ENCODE assay signal across 13 cellular contexts in genomic region chrX:113384628-113385027, GRCh38.
DNase-seq lines count a peak whose midpoint lies in the region; ATAC-seq lines count a peak whose summit lies in the region.
"Had no signal": no experiment of that assay in that cellular context is flagged by ENCODE, and none has a peak within 500 bp of the region (broad histone marks: within the 10 kb centered on the region; RNA-seq: fewer than 3 reads in every experiment).

No MANE protein-coding gene starts in this region.

- H3K27me3 Mint-ChIP-seq in activated CD4-positive, alpha-beta T cell treated with anti-CD3 and anti-CD28 coated beads for 36 hours: no peaks in the 10 kb centered on the region
- H3K27me3 Mint-ChIP-seq: activated naive CD8-positive, alpha-beta T cell treated with anti-CD3 and anti-CD28 coated beads, Interleukin-2, amount 10 ng/mL, durations not matched to agents 7 days and 5 days had no signal

- POLR2A ChIA-PET in activated CD4-positive, alpha-beta T cell treated with anti-CD3 and anti-CD28 coated beads for 36 hours (lab: Charles Lee): no interaction called here

- CTCF ChIA-PET in activated CD4-positive, alpha-beta T cell treated with anti-CD3 and anti-CD28 coated beads for 36 hours (lab: Charles Lee): interaction anchor here (1.2 kb wide), 1 partner anchor 74 kb away, joined by 4 read pairs; no protein-coding TSS in a partner anchor

- no peaks in the 10 kb centered on the region for H3K4me1 Mint-ChIP-seq in activated CD4-positive, alpha-beta T cell treated with anti-CD3 and anti-CD28 coated beads for 36 hours
- H3K4me1 Mint-ChIP-seq: activated naive CD8-positive, alpha-beta T cell treated with anti-CD3 and anti-CD28 coated beads, Interleukin-2, amount 10 ng/mL, durations not matched to agents 7 days and 5 days; immature natural killer cell had no signal

- no peak for ATAC-seq in left lobe of liver
- ATAC-seq in activated CD4-positive, alpha-beta T cell treated with anti-CD3 and anti-CD28 coated beads for 36 hours: no peak
- ATAC-seq: stimulated activated naive CD8-positive, alpha-beta T cell treated with anti-CD3 and anti-CD28 coated beads, Interleukin-15, Interleukin-2, amounts not matched to agents 100 U/mL and 50 U/mL, for 24 hours had no signal

- peaks cover 7% of the 10 kb centered on the region for H3K9me3 Mint-ChIP-seq in activated CD4-positive, alpha-beta T cell treated with anti-CD3 and anti-CD28 coated beads for 36 hours (ENCODE audit: low read depth)

- no peak overlapping the region for H3K4me3 Mint-ChIP-seq in activated CD4-positive, alpha-beta T cell treated with anti-CD3 and anti-CD28 coated beads for 36 hours
- H3K4me3 Mint-ChIP-seq: activated naive CD8-positive, alpha-beta T cell treated with anti-CD3 and anti-CD28 coated beads, Interleukin-2, amount 10 ng/mL, durations not matched to agents 7 days and 5 days; immature natural killer cell had no signal

- DNase-seq in HCEC 1CT (peak; percentile 84), amniotic epithelial cell (ENCODE audit: low read depth) (peak; percentile 71), glomerular visceral epithelial cell (ENCODE audit: extremely low spot score) (peak; percentile 42), stromal cell of bone marrow (ENCODE audit: low read depth) (peak; percentile 67), NCI-H1417 treated with DMSO at 0.1 percent for 48 hours (lab: John Stamatoyannopoulos, UW) (no peak), left lobe of liver (ENCODE audit: low spot score) (no peak)
- no peak for DNase-seq in stimulated activated CD4-positive, alpha-beta T cell treated with anti-CD3 and anti-CD28 coated beads, Interleukin-4, amount 100 ng/mL, for 4 hours
- no peak for DNase-seq in activated CD4-positive, alpha-beta T cell treated with anti-CD3 and anti-CD28 coated beads for 36 hours
- DNase-seq: activated naive CD8-positive, alpha-beta T cell treated with anti-CD3 and anti-CD28 coated beads, Interleukin-2, amount 10 ng/mL, durations not matched to agents 7 days and 5 days; DMS79; immature natural killer cell; NCI-H187; stimulated activated naive CD8-positive, alpha-beta T cell treated with anti-CD3 and anti-CD28 coated beads, Interleukin-15, Interleukin-2, amounts not matched to agents 100 U/mL and 50 U/mL, for 24 hours had no signal

- no peak overlapping the region for H3K27ac Mint-ChIP-seq in activated CD4-positive, alpha-beta T cell treated with anti-CD3 and anti-CD28 coated beads for 36 hours
- H3K27ac Mint-ChIP-seq: activated naive CD8-positive, alpha-beta T cell treated with anti-CD3 and anti-CD28 coated beads, Interleukin-2, amount 10 ng/mL, durations not matched to agents 7 days and 5 days; immature natural killer cell had no signal

- intact Hi-C loops in activated CD4-positive, alpha-beta T cell treated with anti-CD3 and anti-CD28 coated beads for 36 hours (cut with DNase I, micrococcal nuclease): no loop called here

- no peaks in the 10 kb centered on the region for H3K36me3 Mint-ChIP-seq in activated CD4-positive, alpha-beta T cell treated with anti-CD3 and anti-CD28 coated beads for 36 hours (ENCODE audit: low read depth)
- H3K36me3 Mint-ChIP-seq: activated naive CD8-positive, alpha-beta T cell treated with anti-CD3 and anti-CD28 coated beads, Interleukin-2, amount 10 ng/mL, durations not matched to agents 7 days and 5 days; immature natural killer cell had no signal

Comparison
In these comparisons a context has a peak if more than half of its experiments do, and no peak if none do; other contexts are left out.
1. DNase-seq: peak in HCEC 1CT (single experiment), amniotic epithelial cell (single experiment), glomerular visceral epithelial cell (single experiment) and stromal cell of bone marrow (single experiment); none in stimulated activated CD4-positive, alpha-beta T cell treated with anti-CD3 and anti-CD28 coated beads, Interleukin-4, amount 100 ng/mL, for 4 hours (0 of 2), NCI-H1417 treated with DMSO at 0.1 percent for 48 hours (single experiment), left lobe of liver (single experiment) and activated CD4-positive, alpha-beta T cell treated with anti-CD3 and anti-CD28 coated beads for 36 hours (single experiment).